1 cellular context compared by ENCODE assay signal in the genomic region with DNA sequence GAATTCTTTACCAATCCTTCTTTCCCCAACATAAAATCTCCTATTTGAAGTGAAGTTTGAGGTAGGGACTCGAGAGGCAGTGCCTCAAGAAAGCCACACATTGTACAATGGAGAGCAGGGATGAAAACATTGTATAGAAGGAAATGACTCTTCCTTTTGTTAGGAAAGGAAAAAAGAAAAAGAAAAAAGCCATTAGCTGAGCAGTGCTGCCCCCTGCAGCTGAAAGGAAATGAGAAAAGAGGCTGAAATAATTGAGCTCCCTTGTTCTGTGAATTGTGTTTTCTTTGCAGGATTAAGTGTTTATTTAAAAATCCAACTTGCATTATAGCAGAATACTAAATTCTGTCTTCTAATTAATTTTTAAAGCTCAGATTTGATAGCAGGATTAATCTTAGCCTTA.
A peak's percentile ranks its signal among the peaks of the same experiment; 100 is the strongest.
TF ChIP-seq lines count a peak whose summit lies in the region.

No MANE protein-coding gene starts in this region.

TF ChIP-seq in HEK293, 187 proteins besides CTCF, POLR2A, EP300 and RAD21 (continued from another document):
- no peak for TF ChIP-seq SCRT2 (tag by site-specific recombination; IDR thresholded peaks at IDR 0.05)
- no peak for TF ChIP-seq ZNF423 (tag by site-specific recombination; IDR thresholded peaks at IDR 0.05)
- 0 out of 2 replicates have a peak, but pooled peaks have one; percentile 27 for TF ChIP-seq ZNF366 (tag by site-specific recombination; conservative IDR thresholded peaks at IDR 0.05)
